ENCODE assay signal across 18 cellular contexts in the genomic region with DNA sequence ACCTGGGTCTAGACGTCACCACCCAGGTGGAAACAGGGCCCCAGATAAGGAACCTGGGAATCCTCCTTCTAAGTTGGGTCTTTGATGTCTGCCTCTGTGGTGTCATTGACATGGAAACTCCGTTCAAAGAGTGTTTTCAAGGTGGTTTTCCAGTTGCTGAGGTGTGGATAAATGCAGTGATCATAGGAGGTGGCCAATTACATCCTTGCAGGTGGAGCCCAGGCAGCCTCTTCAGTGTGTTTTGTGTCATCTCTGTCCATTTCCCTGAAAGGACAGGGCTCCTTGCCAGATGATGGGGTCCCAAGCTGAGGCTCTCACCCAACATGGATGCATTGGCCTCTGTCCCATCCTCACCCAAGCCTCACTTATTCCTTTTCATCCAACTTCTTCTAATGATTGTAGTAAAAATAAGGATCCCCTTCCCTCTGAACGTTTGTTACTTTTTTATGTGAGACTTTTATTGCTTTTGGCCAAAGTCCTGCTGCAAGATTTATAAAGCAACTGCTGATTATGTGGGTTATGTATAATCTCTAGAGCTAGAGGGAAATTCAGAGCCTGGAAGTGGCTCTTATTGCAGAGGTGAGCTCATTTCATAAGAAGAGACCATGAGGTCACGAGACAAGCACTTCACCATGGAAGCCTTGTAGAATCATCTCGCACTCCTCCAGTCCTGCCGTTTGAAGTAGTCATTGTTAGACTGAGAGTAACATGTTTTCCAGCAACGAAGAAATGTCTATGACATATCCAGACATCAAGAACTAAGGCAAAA. TPM values are rescaled to one million over a fixed set of nuclear protein-coding genes. Genes with fewer than 3 reads are reported as not detected.
DNase-seq lines count a peak whose midpoint lies in the region; ATAC-seq, FAIRE-seq and TF ChIP-seq lines count a peak whose summit lies in the region.
"Had no signal": no experiment of that assay in that cellular context is flagged by ENCODE, and none has a peak within 500 bp of the region (broad histone marks: within the 10 kb centered on the region; RNA-seq: fewer than 3 reads in every experiment).

No MANE protein-coding gene starts in this region.

- intact Hi-C loops in heart left ventricle (cut with DNase I) = no loop called here

- no peak for ATAC-seq in heart left ventricle

- peak; percentile 23 for DNase-seq in right atrium auricular region (ENCODE audit: low spot score)
- DNase-seq in heart left ventricle = no peak
- DNase-seq in left kidney (ENCODE audit: low read depth, low spot score) = peak; percentile 43
- DNase-seq in small intestine = peak; percentile 51
- no peak for DNase-seq in NCI-H1694 treated with DMSO at 0.1 percent for 48 hours (lab: John Stamatoyannopoulos, UW)
- no peak for DNase-seq in epidermal melanocyte (ENCODE audit: insufficient read length, low spot score)
- DNase-seq in NCI-H128 (lab: John Stamatoyannopoulos, UW; ENCODE audit: unreplicated experiment) = no peak
- DNase-seq: 8988T; AML-193; CD8-positive, alpha-beta memory T cell; DND-41; GF-D8; HFFc6 had no signal

- WGBS in heart left ventricle, 4 donors = 61 to 80% (median 69%) methylated on average over 7 of the region's 7 CpGs
- WGBS in small intestine, 3 donors = 11 to 48% (median 26%) methylated on average over 7 of the region's 7 CpGs

- H3K27ac ChIP-seq in right atrium auricular region = no peak overlapping the region
- H3K27ac ChIP-seq in heart left ventricle = no peak overlapping the region
- no peak overlapping the region for H3K27ac ChIP-seq in small intestine (ENCODE audit: low read depth in 1 of 2, low read length in 1 of 2)
- H3K27ac ChIP-seq: BLaER1, HL-60 had no signal

- FAIRE-seq in small intestine (lab: Jason Lieb, UNC) = no peak
- FAIRE-seq: H1 had no signal

- H3K4me1 ChIP-seq in right atrium auricular region (no peaks in the 10 kb centered on the region), heart left ventricle (no peaks in the 10 kb centered on the region), small intestine (ENCODE audit: control insufficient read depth in 2 of 2, insufficient read depth in 1 of 2, low read depth in 1 of 2, low read length in 1 of 2) (peaks cover 0 to 3% of the 10 kb centered on the region in 2 donors)
- H3K4me1 ChIP-seq: Caco-2, HAP-1 had no signal

- TF ChIP-seq CTCF in right atrium auricular region (IDR thresholded peaks at IDR 0.05) (no peak), heart left ventricle (IDR thresholded peaks at IDR 0.05) (no peak)

- TF ChIP-seq POLR2A in heart left ventricle (IDR thresholded peaks at IDR 0.05) = no peak

- H3K4me3 ChIP-seq in right atrium auricular region (no peak overlapping the region), heart left ventricle (no peak overlapping the region), small intestine (ENCODE audit: low read depth in 1 of 2, low read length in 2 of 2) (no peak overlapping the region)
- H3K4me3 ChIP-seq: BLaER1, HAP-1 had no signal

- H3K36me3 ChIP-seq in right atrium auricular region (no peaks in the 10 kb centered on the region), heart left ventricle (no peaks in the 10 kb centered on the region), small intestine (ENCODE audit: control insufficient read depth in 2 of 2, insufficient read depth in 2 of 2, low read length in 2 of 2) (no peaks in the 10 kb centered on the region)
- H3K36me3 ChIP-seq: BLaER1, HAP-1 had no signal

- no peaks in the 10 kb centered on the region for H3K27me3 ChIP-seq in right atrium auricular region
- H3K27me3 ChIP-seq in heart left ventricle = no peaks in the 10 kb centered on the region
- H3K27me3 ChIP-seq in small intestine (ENCODE audit: control insufficient read depth in 2 of 2, insufficient read depth in 2 of 2, low read length in 2 of 2) = no peaks in the 10 kb centered on the region
- H3K27me3 ChIP-seq: BLaER1 had no signal

- H3K9me3 ChIP-seq in right atrium auricular region (no peaks in the 10 kb centered on the region), heart left ventricle (no peaks in the 10 kb centered on the region), small intestine (ENCODE audit: control insufficient read depth, low read depth) (no peaks in the 10 kb centered on the region)
- H3K9me3 ChIP-seq: BLaER1, Caco-2, HAP-1 had no signal

RNA-seq across cellular contexts. Expression of a gene that starts 31.9 kb away (rescaled TPM):
- 10 to 100 TPM; 21.7 to 38.1 TPM for total RNA-seq in right atrium auricular region
- total RNA-seq in heart left ventricle = 10 to 100 TPM; 14.1 to 41.8 (median 24.2) TPM
- polyA plus RNA-seq in heart left ventricle = 10 to 100 TPM in 1 of 2 donors, 1 to 10 TPM in 1; 8.4 to 21.7 TPM
- 1 to 10 TPM in 1 of 3 donors, under 1 TPM in 1, not detected in 1; 0.90 to 1.9 TPM for polyA plus RNA-seq in small intestine
- total RNA-seq: Caco-2; CD8-positive, alpha-beta memory T cell had no signal
- polyA plus RNA-seq: CD8-positive, alpha-beta memory T cell had no signal

Comparison
In these comparisons a context has a peak if more than half of its experiments do, and no peak if none do; other contexts are left out.
1. DNase-seq: peak in right atrium auricular region (single experiment), left kidney (single experiment) and small intestine (single experiment); none in heart left ventricle (0 of 5), NCI-H1694 treated with DMSO at 0.1 percent for 48 hours (single experiment), epidermal melanocyte (single experiment) and NCI-H128 (single experiment).